In genomic region chr1:229905031-229905545, GRCh38 we compare ENCODE assay signal across 29 cellular contexts.
"Had no signal": no experiment of that assay in that cellular context is flagged by ENCODE, and none has a peak within 500 bp of the region (broad histone marks: within the 10 kb centered on the region; RNA-seq: fewer than 3 reads in every experiment).

No MANE protein-coding gene starts in this region.

- DNase-seq: activated CD4-positive, alpha-beta memory T cell treated with anti-CD3 and anti-CD28 coated beads for 36 hours; activated CD4-positive, alpha-beta T cell treated with anti-CD3 and anti-CD28 coated beads for 4 hours; activated CD8-positive, alpha-beta memory T cell treated with anti-CD3 and anti-CD28 coated beads, Interleukin-2, amount 50 U/mL, for 4 hours; activated gamma-delta T cell; activated naive CD4-positive, alpha-beta T cell treated with anti-CD3 and anti-CD28 coated beads, Interleukin-2, amount 10 ng/mL, durations not matched to agents 7 days and 5 days; activated naive CD8-positive, alpha-beta T cell treated with anti-CD3 and anti-CD28 coated beads, Interleukin-2, amount 10 ng/mL, durations not matched to agents 7 days and 5 days; activated T-cell treated with anti-CD3 and anti-CD28 coated beads, Interleukin-2, amount 50 U/mL, for 24 hours; brain microvascular endothelial cell; cortex of kidney; effector memory CD8-positive, alpha-beta T cell; foreskin fibroblast; head of caudate nucleus; hippocampal formation; left cardiac atrium; mammary epithelial cell; naive B cell; nephron progenitor cell; retina; stimulated activated CD4-positive, alpha-beta T cell treated with anti-CD3 and anti-CD28 coated beads, Interleukin-15, amount 100 ng/mL, for 24 hours; stimulated activated CD4-positive, alpha-beta T cell treated with anti-CD3 and anti-CD28 coated beads, Interleukin-2, amount 100 ng/mL, for 24 hours; stimulated activated naive CD4-positive, alpha-beta T cell; tibial artery; upper lobe of right lung had no signal

- H3K4me3 ChIP-seq: ascending aorta, prostate gland, suprapubic skin, tibial artery, upper lobe of right lung had no signal

- H3K36me3 ChIP-seq: ascending aorta, brain microvascular endothelial cell, neutrophil, prostate gland, suprapubic skin, tibial artery, upper lobe of right lung had no signal

- H3K27ac ChIP-seq: ascending aorta, brain microvascular endothelial cell, neutrophil, prostate gland, suprapubic skin, tibial artery, upper lobe of right lung had no signal

- FAIRE-seq: endothelial cell of umbilical vein, keratinocyte had no signal

- H3K9me3 ChIP-seq: ascending aorta, neutrophil, prostate gland, suprapubic skin, tibial artery, upper lobe of right lung had no signal

- ATAC-seq: effector memory CD8-positive, alpha-beta T cell; left cardiac atrium; upper lobe of right lung had no signal

- H3K4me1 ChIP-seq: ascending aorta, prostate gland, suprapubic skin, tibial artery, upper lobe of right lung had no signal

- H3K27me3 ChIP-seq: ascending aorta, brain microvascular endothelial cell, suprapubic skin had no signal
